ENCODE assay signal across 16 cellular contexts in genomic region chr7:131640686-131641085, GRCh38.
DNase-seq lines count a peak whose midpoint lies in the region; ATAC-seq, FAIRE-seq and TF ChIP-seq lines count a peak whose summit lies in the region.
"Had no signal": no experiment of that assay in that cellular context is flagged by ENCODE, and none has a peak within 500 bp of the region (broad histone marks: within the 10 kb centered on the region; RNA-seq: fewer than 3 reads in every experiment).

No MANE protein-coding gene starts in this region.

- no peak overlapping the region for H4K8ac ChIP-seq in H1 (ENCODE audit: extremely low read depth, insufficient read depth, low read length)

- CTCF ChIA-PET in H1 (lab: Charles Lee; ENCODE audit: partially characterized antibody), result interaction anchor here (1.1 to 2.5 kb wide), 4 partner anchors 14 to 95 kb away, joined by 4 to 8 read pairs (median 5); no protein-coding TSS in a partner anchor

- no peak overlapping the region for H3K9ac ChIP-seq in H1 (replicated peaks in 1 of 4; ENCODE audit: extremely low read depth in 1 of 4, low read depth in 3 of 4, low read length in 3 of 4)
- H3K9ac ChIP-seq: BLaER1 had no signal

- H3K18ac ChIP-seq in H1 (ENCODE audit: extremely low read depth, low read length), result peak overlapping the region; percentile 71

- no peak for TF ChIP-seq RAD21 in H1 (IDR thresholded peaks at IDR 0.05 in 1 of 2, conservative IDR thresholded peaks at IDR 0.05 in 1 of 2; ENCODE audit: low read depth in 2 of 2, low read length in 2 of 2)

- no peaks in the 10 kb centered on the region for H3K27me3 Mint-ChIP-seq in mesothelial cell of epicardium (ENCODE audit: low read depth)

- H2BK20ac ChIP-seq in H1 (ENCODE audit: low read length), result peak overlapping the region; percentile 97

- TF ChIP-seq POLR2A in H1 (IDR thresholded peaks at IDR 0.05; ENCODE audit: control extremely low read depth in 1 of 2, low read depth in 2 of 2, low read length in 2 of 2), result no peak

- H3K27me3 ChIP-seq in heart right ventricle (no peaks in the 10 kb centered on the region), H1 (replicated peaks in 1 of 4; ENCODE audit: control insufficient read depth in 3 of 4, extremely low read depth in 1 of 4, insufficient read depth in 3 of 4, low read length in 3 of 4) (0 out of 7 replicates have a peak, but pooled peaks cover 0 to 3% (median 0%) of the 10 kb centered on the region in 4 experiments), hepatocyte (no peaks in the 10 kb centered on the region)
- H3K27me3 ChIP-seq: BLaER1 had no signal

- no peaks in the 10 kb centered on the region for H3K36me3 ChIP-seq in heart right ventricle
- H3K36me3 ChIP-seq in H1 (ENCODE audit: control insufficient read depth in 2 of 4, insufficient read depth in 4 of 4, low read length in 3 of 4), result no peaks in the 10 kb centered on the region
- H3K36me3 ChIP-seq in hepatocyte (replicated peaks; ENCODE audit: insufficient read depth, low read depth), result no peaks in the 10 kb centered on the region
- H3K36me3 ChIP-seq: BLaER1 had no signal

- no peak overlapping the region for H4K91ac ChIP-seq in H1 (replicated peaks; ENCODE audit: insufficient read length, low read length)

- H3K4me1 ChIP-seq in heart right ventricle (peaks cover 0 to 23% (median 11%) of the 10 kb centered on the region in 9 donors), H1 (replicated peaks in 1 of 4; ENCODE audit: control insufficient read depth in 3 of 4, insufficient read depth in 4 of 4, low read length in 3 of 4) (peaks cover 0 to 15% (median 5%) of the 10 kb centered on the region in 4 experiments; a peak in 3 of 7 replicates), hepatocyte (ENCODE audit: insufficient read depth) (peaks cover 5% of the 10 kb centered on the region)
- H3K4me1 ChIP-seq: BLaER1 had no signal

- H3K9me2 ChIP-seq in hepatocyte (replicated peaks; ENCODE audit: insufficient read depth), result no peaks in the 10 kb centered on the region

- H3K4me3 ChIP-seq in heart right ventricle, result no peak overlapping the region
- no peak overlapping the region for H3K4me3 ChIP-seq in H1 (ENCODE audit: extremely low read depth in 1 of 4, insufficient read depth in 2 of 4, low read depth in 3 of 4, low read length in 4 of 4)
- no peak overlapping the region for H3K4me3 ChIP-seq in hepatocyte
- H3K4me3 ChIP-seq: BLaER1, GM12878 had no signal

- no peak overlapping the region; the same call in 1 of the 2 replicates for H2BK15ac ChIP-seq in H1 (ENCODE audit: low read length)

- H3K9me3 Mint-ChIP-seq in mesothelial cell of epicardium, result no peaks in the 10 kb centered on the region
- H3K9me3 Mint-ChIP-seq: CD8-positive, alpha-beta memory T cell had no signal

- H3K27ac ChIP-seq in heart right ventricle (no peak overlapping the region), H1 (ENCODE audit: low read depth, low read length) (no peak overlapping the region), hepatocyte (no peak overlapping the region)
- H3K27ac ChIP-seq: BLaER1, HL-60 had no signal

- H3K4me3 Mint-ChIP-seq in mesothelial cell of epicardium, result no peak overlapping the region
- H3K4me3 Mint-ChIP-seq: CD8-positive, alpha-beta memory T cell had no signal

- peaks cover 35% of the 10 kb centered on the region for H3K4me1 Mint-ChIP-seq in mesothelial cell of epicardium
- H3K4me1 Mint-ChIP-seq: CD8-positive, alpha-beta memory T cell had no signal

- FAIRE-seq in H1 (lab: Jason Lieb, UNC), result no peak
- FAIRE-seq: GM12878, GM18507 had no signal

- no peaks in the 10 kb centered on the region for H3K79me1 ChIP-seq in H1 (ENCODE audit: low read depth, low read length)

- no peak overlapping the region for H3K56ac ChIP-seq in H1 (replicated peaks; ENCODE audit: insufficient read length, low read depth, low read length)

- H4K5ac ChIP-seq in H1 (ENCODE audit: insufficient read length, low read depth, low read length), result no peak overlapping the region

- peak overlapping the region; percentile 68; the same call in 1 of the 2 replicates for H2BK12ac ChIP-seq in H1 (ENCODE audit: low read depth, low read length)

- ATAC-seq in Right ventricle myocardium inferior (no peak), heart right ventricle (no peak)
- ATAC-seq: GM12878 had no signal

- H2AFZ ChIP-seq in H1 (ENCODE audit: low read length) (no peak overlapping the region), hepatocyte (no peak overlapping the region)

- H3K9me3 ChIP-seq in heart right ventricle, result no peaks in the 10 kb centered on the region
- H3K9me3 ChIP-seq in H1 (ENCODE audit: insufficient read depth in 2 of 2, low read depth in 1 of 2, low read length in 1 of 2), result no peaks in the 10 kb centered on the region
- H3K9me3 ChIP-seq in hepatocyte (ENCODE audit: low read depth), result no peaks in the 10 kb centered on the region
- H3K9me3 ChIP-seq: BLaER1 had no signal

- H3K36me3 Mint-ChIP-seq in mesothelial cell of epicardium, result no peaks in the 10 kb centered on the region
- H3K36me3 Mint-ChIP-seq: CD8-positive, alpha-beta memory T cell had no signal

- H3K79me2 ChIP-seq in H1 (ENCODE audit: control insufficient read depth in 1 of 2, insufficient read depth in 2 of 2, low read length in 2 of 2) (no peaks in the 10 kb centered on the region), hepatocyte (no peaks in the 10 kb centered on the region)

- no peak overlapping the region for H3K4me2 ChIP-seq in H1 (ENCODE audit: insufficient read depth in 1 of 2, low read depth in 2 of 2, low read length in 2 of 2)
- no peak overlapping the region for H3K4me2 ChIP-seq in hepatocyte
- H3K4me2 ChIP-seq: BLaER1 had no signal

- no peak overlapping the region for H3K23ac ChIP-seq in H1 (ENCODE audit: insufficient read length)

- H4K20me1 ChIP-seq in H1 (replicated peaks in 1 of 2; ENCODE audit: control insufficient read depth in 1 of 2, insufficient read depth in 2 of 2, low read length in 2 of 2) (no peaks in the 10 kb centered on the region), hepatocyte (ENCODE audit: insufficient read depth, poor library complexity, severe bottlenecking) (no peaks in the 10 kb centered on the region)
- H4K20me1 ChIP-seq: BLaER1 had no signal

- intact Hi-C loops in Right ventricle myocardium inferior (cut with DNase I), result no loop called here
- intact Hi-C loops in heart right ventricle (cut with DNase I), result no loop called here

- no peaks in the 10 kb centered on the region for H3K23me2 ChIP-seq in H1 (ENCODE audit: low read depth, low read length)

- POLR2A ChIA-PET in H1 (lab: Charles Lee; ENCODE audit: partially characterized antibody), result interaction anchor here (3.5 kb wide), 1 partner anchor 16 kb away, joined by 9 read pairs; no protein-coding TSS in a partner anchor

- peak overlapping the region; percentile 47 for H3K27ac Mint-ChIP-seq in mesothelial cell of epicardium
- H3K27ac Mint-ChIP-seq: CD8-positive, alpha-beta memory T cell had no signal

- H3K14ac ChIP-seq in H1 (ENCODE audit: insufficient read length), result no peak overlapping the region

- no peak for TF ChIP-seq CTCF in heart right ventricle (IDR thresholded peaks at IDR 0.05)
- TF ChIP-seq CTCF in H1 (IDR thresholded peaks at IDR 0.05; ENCODE audit: control extremely low read depth in 1 of 3, insufficient read depth in 1 of 3, low read depth in 1 of 3, low read length in 3 of 3), result no peak
- TF ChIP-seq CTCF in mesothelial cell of epicardium (IDR thresholded peaks at IDR 0.05; ENCODE audit: unreplicated experiment), result no peak
- no peak for TF ChIP-seq CTCF in hepatocyte (IDR thresholded peaks at IDR 0.05; ENCODE audit: poor library complexity)

- H2AK5ac ChIP-seq in H1 (ENCODE audit: low read depth, low read length), result peak overlapping the region; percentile 82; the same call in 1 of the 2 replicates

- H3K4ac ChIP-seq in H1 (replicated peaks; ENCODE audit: insufficient read length, low read depth, low read length), result no peak overlapping the region

- TF ChIP-seq EP300 in H1 (IDR thresholded peaks at IDR 0.05; ENCODE audit: borderline replicate concordance in 1 of 2, low read depth in 2 of 2, low read length in 2 of 2), result no peak

- WGBS in heart right ventricle, 2 donors, result 62 to 73% methylated on average over 5 of the region's 5 CpGs
- 92% methylated on average over 5 of the region's 5 CpGs; no CpG with 5 or more reads in 1 of the 2 experiments for WGBS in H1 (ENCODE audit: extremely low coverage in 1 of 2, insufficient coverage in 1 of 2, insufficient read length in 1 of 2, insufficient replicate concordance in 2 of 2, low coverage in 1 of 2, low lambda C conversion rate in 2 of 2, missing lambda C conversion rate in 1 of 2), 2 experiments
- 77% methylated on average over 5 of the region's 5 CpGs for WGBS in hepatocyte (ENCODE audit: low lambda C conversion rate, missing lambda C conversion rate)

- H2BK5ac ChIP-seq in H1 (ENCODE audit: low read depth, low read length), result no peak overlapping the region

- peak overlapping the region; percentile 87 for H2BK120ac ChIP-seq in H1 (replicated peaks; ENCODE audit: low read depth, low read length)

- DNase-seq in Right ventricle myocardium inferior (ENCODE audit: missing footprints) (peak; percentile 13), heart right ventricle (no peak), H1 (ENCODE audit: low read depth in 1 of 2, low spot score in 2 of 2) (no peak), mesothelial cell of epicardium (ENCODE audit: low spot score in 2 of 2, unreplicated experiment in 2 of 2) (no peak), T-helper 2 cell (no peak), hepatocyte (ENCODE audit: low spot score) (no peak), DMS53 treated with DMSO at 0.1 percent for 48 hours (lab: John Stamatoyannopoulos, UW; ENCODE audit: unreplicated experiment) (no peak)
- DNase-seq: 8988T; AML-193; CD8-positive, alpha-beta memory T cell; DMS53; H7 had no signal

TF ChIP-seq in H1, 55 proteins besides CTCF, POLR2A, EP300 and RAD21 (continues in another document):
- no peak for TF ChIP-seq HDAC6 (IDR thresholded peaks at IDR 0.05; ENCODE audit: low read depth, low read length)
- TF ChIP-seq NANOG (IDR thresholded peaks at IDR 0.05; ENCODE audit: insufficient read depth, low read depth, low read length, poor library complexity, severe bottlenecking), result no peak
- TF ChIP-seq SP4 (IDR thresholded peaks at IDR 0.05; ENCODE audit: low read length), result no peak
- TF ChIP-seq JUN (IDR thresholded peaks at IDR 0.05; ENCODE audit: low read depth, low read length), result no peak
- TF ChIP-seq ASH2L (IDR thresholded peaks at IDR 0.05; ENCODE audit: low read length), result no peak
- no peak for TF ChIP-seq HDAC2 (IDR thresholded peaks at IDR 0.05; ENCODE audit: borderline replicate concordance in 1 of 2, low read depth in 2 of 2, low read length in 2 of 2)
- TF ChIP-seq NRF1 (IDR thresholded peaks at IDR 0.05; ENCODE audit: low read depth, low read length), result no peak
- TF ChIP-seq TAF7 (optimal IDR thresholded peaks at IDR 0.05; ENCODE audit: borderline replicate concordance, low read depth, low read length), result no peak
- no peak for TF ChIP-seq CEBPB (IDR thresholded peaks at IDR 0.05; ENCODE audit: low read depth, low read length)
- no peak for TF ChIP-seq ZNF274 (IDR thresholded peaks at IDR 0.05; ENCODE audit: borderline replicate concordance, extremely low read depth, low read length)
- no peak for TF ChIP-seq EZH2 (IDR thresholded peaks at IDR 0.05; ENCODE audit: low read depth, low read length, severe bottlenecking)
- no peak for TF ChIP-seq SP2 (IDR thresholded peaks at IDR 0.05; ENCODE audit: low read length)
- TF ChIP-seq RBBP5 (IDR thresholded peaks at IDR 0.05; ENCODE audit: borderline replicate concordance, low read depth, low read length), result no peak
